9 cellular contexts compared by ENCODE assay signal in genomic region chr3:182729903-182730674, GRCh38.
DNase-seq lines count a peak whose midpoint lies in the region; ATAC-seq, FAIRE-seq and TF ChIP-seq lines count a peak whose summit lies in the region.
"Had no signal": no experiment of that assay in that cellular context is flagged by ENCODE, and none has a peak within 500 bp of the region (broad histone marks: within the 10 kb centered on the region; RNA-seq: fewer than 3 reads in every experiment).

No MANE protein-coding gene starts in this region.

- no peaks in the 10 kb centered on the region for H3K79me2 ChIP-seq in GM12878 (ENCODE audit: control insufficient read depth, insufficient read depth, low read length)

- H3K4me2 ChIP-seq in GM12878 (ENCODE audit: control insufficient read depth, insufficient read depth): peak overlapping the region; percentile 95

- in situ Hi-C loops in GM12878 (cut with MboI): no loop called here

- peaks cover 3% of the 10 kb centered on the region; the same call in 2 of the 3 replicates for H3K9me3 ChIP-seq in GM12878 (replicated peaks; ENCODE audit: control insufficient read depth, insufficient read depth, low read length)

- RAD21 ChIA-PET in GM12878 (lab: Charles Lee; ENCODE audit: unreplicated experiment): interaction anchor here (0.9 to 5.5 kb wide), 9 partner anchors 15 to 455 kb away, joined by 3 to 104 read pairs (median 3); partner anchors contain the start of gene ATP11B

- peak; percentile 73 for ATAC-seq in GM18499 (IDR thresholded peaks at IDR 0.05; ENCODE audit: insufficient read depth, unreplicated experiment)
- ATAC-seq in GM19468 (IDR thresholded peaks at IDR 0.05; ENCODE audit: extremely low read depth, unreplicated experiment): peak; percentile 75
- peak; percentile 71 for ATAC-seq in HG03108 (IDR thresholded peaks at IDR 0.05; ENCODE audit: unreplicated experiment)
- peak; percentile 86 for ATAC-seq in GM12878

- FAIRE-seq in GM12878 (lab: Jason Lieb, UNC): peak; percentile 95

- no peaks in the 10 kb centered on the region for H3K27me3 ChIP-seq in GM12878 (replicated peaks in 1 of 2; ENCODE audit: control insufficient read depth in 2 of 2, insufficient read depth in 2 of 2, low read length in 1 of 2)

- TF ChIP-seq POLR2A in GM12878 (IDR thresholded peaks at IDR 0.05; ENCODE audit: low read depth, low read length): no peak

- TF ChIP-seq RAD21 in GM12878 (IDR thresholded peaks at IDR 0.05; ENCODE audit: insufficient read depth, low read depth, low read length): 0 out of 2 replicates have a peak, but pooled peaks have one; percentile 10

- TF ChIP-seq EP300 in GM12878 (IDR thresholded peaks at IDR 0.05; ENCODE audit: borderline replicate concordance in 1 of 2, control insufficient read depth in 1 of 2, low read depth in 2 of 2, low read length in 2 of 2): peak; percentile 26 to 51; a peak in 1 of 4 replicates

- H3K9ac ChIP-seq in GM12878 (ENCODE audit: control insufficient read depth, insufficient read depth, low read length): peak overlapping the region; percentile 74

- SMC1A ChIA-PET in GM12878 (lab: Charles Lee; ENCODE audit: uncharacterized antibody, unreplicated experiment): interaction anchor here (0.8 to 7.1 kb wide), 13 partner anchors 7 to 110 kb away, joined by 3 to 109 read pairs (median 4); partner anchors contain the start of gene ATP11B

- peak overlapping the region; percentile 65 for H3K4me3 ChIP-seq in GM12878

- peak overlapping the region; percentile 90 for H3K27ac ChIP-seq in GM12878 (ENCODE audit: control insufficient read depth, insufficient read depth)

- POLR2A ChIA-PET in GM12878 (lab: Charles Lee): interaction anchor here (0.6 to 2.9 kb wide), 6 partner anchors 10 to 967 kb away, joined by 3 to 27 read pairs (median 6); partner anchors contain the start of gene ATP11B

- no peak for TF ChIP-seq CTCF in GM12878 (IDR thresholded peaks at IDR 0.05 in 2 of 3, conservative IDR thresholded peaks at IDR 0.05 in 1 of 3; ENCODE audit: control insufficient read depth in 2 of 3, extremely low read depth in 1 of 3, insufficient read depth in 1 of 3, low read depth in 3 of 3, low read length in 3 of 3)

- CTCF ChIA-PET in GM12878 (lab: Yijun Ruan, JAX): interaction anchor here (1.2 to 7.5 kb wide), 5 partner anchors 8 to 107 kb away, joined by 3 to 109 read pairs (median 10); partner anchors contain the start of gene ATP11B

- H3K4me1 ChIP-seq in GM12878 (ENCODE audit: control insufficient read depth, insufficient read depth, low read length): peaks cover 8% of the 10 kb centered on the region

- intact Hi-C loops in GM12878 (cut with micrococcal nuclease; ENCODE audit: unreplicated experiment): loop anchor here (1.0 to 2.0 kb wide), 2 partner anchors 14 to 65 kb away; no protein-coding TSS in a partner anchor

- DNase-seq in GM12878 (ENCODE audit: low read depth, low spot score) (peak; percentile 68), C1 segment of cervical spinal cord (lab: John Stamatoyannopoulos, UW) (no peak), cerebellar cortex (ENCODE audit: low spot score) (no peak), EL (no peak), cerebellum (ENCODE audit: low spot score) (no peak)
- DNase-seq: dermis blood vessel endothelial cell had no signal

- BruUV-seq in GM12878 (replicated peaks; lab: Mats Ljungman, UMichigan): no TSS peak

- WGBS in GM12878 (ENCODE audit: insufficient coverage, insufficient replicate concordance, low lambda C conversion rate, missing lambda C conversion rate): 12% methylated on average over 17 of the region's 19 CpGs

- H4K20me1 ChIP-seq in GM12878 (ENCODE audit: control insufficient read depth, insufficient read depth): no peaks in the 10 kb centered on the region

- peak overlapping the region; percentile 84 for H2AFZ ChIP-seq in GM12878 (ENCODE audit: control insufficient read depth, low read depth, low read length)

- no peaks in the 10 kb centered on the region for H3K36me3 ChIP-seq in GM12878 (ENCODE audit: control insufficient read depth in 2 of 2, insufficient read depth in 2 of 2, low read length in 1 of 2)

TF ChIP-seq in GM12878, 131 proteins besides CTCF, POLR2A, EP300 and RAD21 (continues in another document):
- TF ChIP-seq STAT1 (conservative IDR thresholded peaks at IDR 0.05) (no peak), BHLHE40 (IDR thresholded peaks at IDR 0.05; ENCODE audit: borderline replicate concordance in 1 of 2, low read depth in 2 of 2, low read length in 1 of 2) (peak; percentile 7 to 26; a peak in 2 of 4 replicates), ESRRA (IDR thresholded peaks at IDR 0.05; ENCODE audit: low read length) (no peak), RUNX3 (IDR thresholded peaks at IDR 0.05; ENCODE audit: low read length) (peak; percentile 68; the same call in 1 of the 2 replicates), HDGF (IDR thresholded peaks at IDR 0.05) (no peak), RB1 (IDR thresholded peaks at IDR 0.05; ENCODE audit: borderline replicate concordance) (no peak; the same call in 1 of the 2 replicates), YY1 (IDR thresholded peaks at IDR 0.05; ENCODE audit: low read depth, low read length) (peak; percentile 25; the same call in 1 of the 2 replicates), RCOR1 (conservative IDR thresholded peaks at IDR 0.05; ENCODE audit: low read depth, low read length) (no peak), KDM1A (IDR thresholded peaks at IDR 0.05; ENCODE audit: borderline replicate concordance) (no peak), NBN (IDR thresholded peaks at IDR 0.05) (0 out of 2 replicates have a peak, but pooled peaks have one; percentile 33), SUPT20H (IDR thresholded peaks at IDR 0.05; ENCODE audit: borderline replicate concordance, control insufficient read depth, low read depth, low read length) (no peak), MTA3 (IDR thresholded peaks at IDR 0.05; ENCODE audit: borderline replicate concordance, low read length) (0 out of 2 replicates have a peak, but pooled peaks have one; percentile 15), NR2F1 (conservative IDR thresholded peaks at IDR 0.05) (peak; percentile 98), BCLAF1 (IDR thresholded peaks at IDR 0.05) (no peak), NKRF (conservative IDR thresholded peaks at IDR 0.05) (no peak), SMAD1 (IDR thresholded peaks at IDR 0.05; ENCODE audit: low read depth, partially characterized antibody) (no peak), JUND (IDR thresholded peaks at IDR 0.05; ENCODE audit: low read depth, low read length) (no peak)
- TF ChIP-seq, protein P1, sequence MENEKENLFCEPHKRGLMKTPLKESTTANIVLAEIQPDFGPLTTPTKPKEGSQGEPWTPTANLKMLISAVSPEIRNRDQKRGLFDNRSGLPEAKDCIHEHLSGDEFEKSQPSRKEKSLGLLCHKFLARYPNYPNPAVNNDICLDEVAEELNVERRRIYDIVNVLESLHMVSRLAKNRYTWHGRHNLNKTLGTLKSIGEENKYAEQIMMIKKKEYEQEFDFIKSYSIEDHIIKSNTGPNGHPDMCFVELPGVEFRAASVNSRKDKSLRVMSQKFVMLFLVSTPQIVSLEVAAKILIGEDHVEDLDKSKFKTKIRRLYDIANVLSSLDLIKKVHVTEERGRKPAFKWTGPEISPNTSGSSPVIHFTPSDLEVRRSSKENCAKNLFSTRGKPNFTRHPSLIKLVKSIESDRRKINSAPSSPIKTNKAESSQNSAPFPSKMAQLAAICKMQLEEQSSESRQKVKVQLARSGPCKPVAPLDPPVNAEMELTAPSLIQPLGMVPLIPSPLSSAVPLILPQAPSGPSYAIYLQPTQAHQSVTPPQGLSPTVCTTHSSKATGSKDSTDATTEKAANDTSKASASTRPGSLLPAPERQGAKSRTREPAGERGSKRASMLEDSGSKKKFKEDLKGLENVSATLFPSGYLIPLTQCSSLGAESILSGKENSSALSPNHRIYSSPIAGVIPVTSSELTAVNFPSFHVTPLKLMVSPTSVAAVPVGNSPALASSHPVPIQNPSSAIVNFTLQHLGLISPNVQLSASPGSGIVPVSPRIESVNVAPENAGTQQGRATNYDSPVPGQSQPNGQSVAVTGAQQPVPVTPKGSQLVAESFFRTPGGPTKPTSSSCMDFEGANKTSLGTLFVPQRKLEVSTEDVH (IDR thresholded peaks at IDR 0.05; ENCODE audit: low read depth, partially characterized antibody): no peak
